Comparison of ENCODE assay signal across 32 cellular contexts in the genomic region with DNA sequence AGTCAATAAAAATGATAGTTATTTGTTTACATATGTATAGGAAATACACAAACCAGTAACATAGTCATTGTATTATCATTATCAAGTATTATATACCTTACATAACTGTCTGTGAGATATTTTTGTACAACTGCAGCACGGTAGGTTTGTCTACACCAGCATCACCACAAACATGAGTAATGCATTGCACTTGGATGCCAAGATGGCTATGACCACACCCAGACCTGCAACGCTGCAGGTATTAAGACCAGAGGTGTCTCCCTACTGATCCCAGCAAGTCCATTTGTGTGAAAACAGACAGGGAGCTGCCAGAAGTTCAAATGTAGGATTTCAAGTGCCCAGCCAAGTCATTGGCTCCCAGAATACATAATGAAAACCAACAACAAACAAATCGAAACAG. TPM values are rescaled to one million over a fixed set of nuclear protein-coding genes. Genes with fewer than 3 reads are reported as not detected.
"Had no signal": no experiment of that assay in that cellular context is flagged by ENCODE, and none has a peak within 500 bp of the region (broad histone marks: within the 10 kb centered on the region; RNA-seq: fewer than 3 reads in every experiment).

No MANE protein-coding gene starts in this region.

- H3K27me3 ChIP-seq: cardiac muscle cell, MG63, Peyer's patch had no signal

- H3K4me3 ChIP-seq: cardiac muscle cell, K562, MG63, Peyer's patch had no signal

- H3K36me3 ChIP-seq: cardiac muscle cell, MG63, Peyer's patch had no signal

- H3K9me3 ChIP-seq: MG63, Peyer's patch had no signal

- FAIRE-seq: K562 had no signal

- ATAC-seq: activated naive CD8-positive, alpha-beta T cell treated with anti-CD3 and anti-CD28 coated beads, Interleukin-2, amount 50 U/mL, for 24 hours; activated T-cell treated with anti-CD3 and anti-CD28 coated beads, Interleukin-2, amount 50 U/mL, for 4 hours; K562 had no signal

- DNase-seq: activated B cell treated with CpG ODN at 0.5 μM for 24 hours; activated CD4-positive, alpha-beta memory T cell treated with anti-CD3 and anti-CD28 coated beads for 36 hours; activated CD4-positive, alpha-beta T cell treated with anti-CD3 and anti-CD28 coated beads for 4 hours; activated CD4-positive, alpha-beta T cell treated with anti-CD3 and anti-CD28 coated beads, Interleukin-2, amount 50 U/mL, for 1 hour; activated CD4-positive, CD25-positive, alpha-beta regulatory T cell treated with anti-CD3 and anti-CD28 coated beads, Interleukin-2, amount 50 U/mL, for 72 hours; activated CD8-positive, alpha-beta memory T cell treated with anti-CD3 and anti-CD28 coated beads, Interleukin-2, amount 50 U/mL, for 4 hours; activated gamma-delta T cell treated with Interleukin-2 at 50 U/mL for 16 hours; activated naive CD4-positive, alpha-beta T cell treated with anti-CD3 and anti-CD28 coated beads, Interleukin-2, amount 10 ng/mL, durations not matched to agents 7 days and 5 days; activated naive CD8-positive, alpha-beta T cell treated with anti-CD3 and anti-CD28 coated beads, Interleukin-2, amount 50 U/mL, for 24 hours; activated T-cell treated with anti-CD3 and anti-CD28 coated beads for 4 hours; activated T-cell treated with anti-CD3 and anti-CD28 coated beads, Interleukin-2, amount 50 U/mL, for 4 hours; anterior cingulate cortex; IMR-90; MG63; NCI-H1092; NCI-H1436 treated with DMSO at 0.1 percent for 48 hours; NCI-H1694 treated with DMSO at 0.1 percent for 48 hours; NCI-H2029; NCI-H345; NCI-H524 treated with DMSO at 0.1 percent for 48 hours; Peyer's patch; Right ventricle myocardium superior; SW 1271; T-helper 1 cell; T-helper 2 cell; T-helper 9 cell had no signal

- H3K4me1 ChIP-seq: Peyer's patch had no signal

- H3K27ac ChIP-seq: cardiac muscle cell, Peyer's patch, RWPE1, VCaP had no signal

RNA-seq across cellular contexts. Expression of a gene that starts 34.2 kb away (rescaled TPM):
- total RNA-seq: activated B cell treated with CpG ODN at 0.5 μM for 24 hours; activated T-cell treated with anti-CD3 and anti-CD28 coated beads, Interleukin-2, amount 50 U/mL, for 4 hours; activated T-helper 1 cell treated with anti-CD3 and anti-CD28 coated beads, Interleukin-12 subunit alpha, Interleukin-12 subunit beta, Interleukin-2, Interleukin-4 antibody, amounts not matched to agents 30 ng/mL and 10 ng/mL and 1 ng/mL, durations not matched to agents 14 hours and 24 hours and 36 hours; K562; NCI-H460 had no signal
- polyA plus RNA-seq: IMR-90, K562 had no signal
